In the genomic region with DNA sequence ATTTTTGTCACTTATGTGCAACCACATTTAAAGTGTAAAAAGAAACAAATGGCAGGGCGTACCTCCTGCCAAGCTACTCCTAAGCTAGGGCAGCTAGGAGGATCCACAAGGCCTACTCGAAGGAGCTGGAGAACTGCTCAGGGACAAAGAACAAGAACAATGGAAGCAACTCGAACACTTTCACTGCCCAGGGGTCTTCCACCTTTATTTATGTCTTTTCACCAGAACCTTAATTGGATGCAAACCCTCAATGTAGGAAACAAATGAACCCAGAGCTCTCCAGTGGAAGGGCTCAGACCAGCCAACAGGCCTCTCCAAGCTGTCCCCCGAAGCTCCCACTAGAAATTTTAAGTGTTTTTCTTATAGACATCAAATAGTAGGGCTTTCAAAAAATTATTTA, we compare ENCODE assay signal across 21 cellular contexts. TPM values are rescaled to one million over a fixed set of nuclear protein-coding genes. Genes with fewer than 3 reads are reported as not detected.
DNase-seq lines count a peak whose midpoint lies in the region; ATAC-seq and TF ChIP-seq lines count a peak whose summit lies in the region.
"Had no signal": no experiment of that assay in that cellular context is flagged by ENCODE, and none has a peak within 500 bp of the region (broad histone marks: within the 10 kb centered on the region; RNA-seq: fewer than 3 reads in every experiment).

No MANE protein-coding gene starts in this region.

- no peak overlapping the region for H3K4me3 Mint-ChIP-seq in natural killer cell
- H3K4me3 Mint-ChIP-seq: CD4-positive, alpha-beta T cell; HFFc6 had no signal

- H3K27ac Mint-ChIP-seq in natural killer cell = no peak overlapping the region
- H3K27ac Mint-ChIP-seq: CD4-positive, alpha-beta T cell; HFFc6 had no signal

- H3K4me1 Mint-ChIP-seq in natural killer cell = no peaks in the 10 kb centered on the region

- intact Hi-C loops in gastrocnemius medialis (cut with DNase I; ENCODE audit: low total_unique reads) (no loop called here), natural killer cell (cut with micrococcal nuclease) (no loop called here)

- H3K4me1 ChIP-seq in gastrocnemius medialis = peaks cover 50 to 53% of the 10 kb centered on the region in 2 donors

- no peaks in the 10 kb centered on the region for H3K36me3 ChIP-seq in gastrocnemius medialis

- in situ Hi-C loops in gastrocnemius medialis (cut with MboI; ENCODE audit: low sequenced_read_pairs in 4 of 4) = no loop called here

- H3K27ac ChIP-seq in caudate nucleus (ENCODE audit: low read depth, low read length) (peak overlapping the region; percentile 93), layer of hippocampus (ENCODE audit: low read depth, low read length) (peak overlapping the region; percentile 95), gastrocnemius medialis (peak overlapping the region in 3 of 4 donors; percentile 91 to 93 (median 93))
- H3K27ac ChIP-seq: HL-60, KMS-11 had no signal

- H3K27me3 ChIP-seq in layer of hippocampus (ENCODE audit: control insufficient read depth, insufficient read depth, low read length) (no peaks in the 10 kb centered on the region), gastrocnemius medialis (no peaks in the 10 kb centered on the region)

- peaks cover 9 to 24% of the 10 kb centered on the region in 2 donors for H3K27me3 Mint-ChIP-seq in natural killer cell (ENCODE audit: low read depth in 2 of 2)

- no peaks in the 10 kb centered on the region for H3K36me3 Mint-ChIP-seq in natural killer cell

- no peak for ATAC-seq in gastrocnemius medialis
- no peak for ATAC-seq in natural killer cell
- no peak for ATAC-seq in GM19035 (IDR thresholded peaks at IDR 0.05; ENCODE audit: unreplicated experiment)
- ATAC-seq: GM12878, Right ventricle myocardium inferior had no signal

- H3K9me3 ChIP-seq in gastrocnemius medialis = no peaks in the 10 kb centered on the region

- H3K4me3 ChIP-seq in gastrocnemius medialis = no peak overlapping the region
- H3K4me3 ChIP-seq: GM12878 had no signal

- no peak for TF ChIP-seq CTCF in gastrocnemius medialis (IDR thresholded peaks at IDR 0.05 in 4 of 5, conservative IDR thresholded peaks at IDR 0.05 in 1 of 5)
- no peak for TF ChIP-seq CTCF in natural killer cell (IDR thresholded peaks at IDR 0.05)

- H3K9me3 Mint-ChIP-seq in natural killer cell = no peaks in the 10 kb centered on the region
- H3K9me3 Mint-ChIP-seq: HFFc6 had no signal

- TF ChIP-seq POLR2A in gastrocnemius medialis (IDR thresholded peaks at IDR 0.05) = no peak

- DNase-seq in D341Med (ENCODE audit: low spot score) = peak; percentile 19
- no peak for DNase-seq in caudate nucleus (lab: John Stamatoyannopoulos, UW)
- no peak for DNase-seq in gastrocnemius medialis
- no peak for DNase-seq in stimulated activated CD4-positive, alpha-beta T cell treated with anti-CD3 and anti-CD28 coated beads, Interleukin-12 subunit alpha, Interleukin-12 subunit beta, amount 100 ng/mL, for 4 hours
- no peak for DNase-seq in GM19238 (ENCODE audit: insufficient read length, low spot score)
- no peak for DNase-seq in natural killer cell
- DNase-seq: CD4-positive, alpha-beta T cell; DMS53; EL; HFFc6; MV-4-11; NCI-H187; NCI-H2107; NCI-H510A; NCI-H748 treated with DMSO at 0.1 percent for 48 hours had no signal

RNA-seq across cellular contexts. Expression of a gene that starts 39.9 kb away (rescaled TPM):
- total RNA-seq in gastrocnemius medialis = 100 to 1,000 TPM; 281 to 590 (median 339) TPM
- 1 to 10 TPM; 2.4 to 3.2 (median 3.1) TPM for total RNA-seq in natural killer cell

Comparison
In these comparisons a context has a peak if more than half of its experiments do, and no peak if none do; other contexts are left out.
1. RNA of a gene that starts 39.9 kb away (total RNA-seq): 281 to 590 TPM in gastrocnemius medialis; 2.4 to 3.2 TPM in natural killer cell; every median in the first group is over 10 times any median in the second.
2. Peak in every context shown above with its lines, with median percentiles within 50 percentile points of each other: H3K27ac ChIP-seq.